In genomic region chr17:72353502-72353901, GRCh38 we compare ENCODE assay signal across 19 cellular contexts.
DNase-seq lines count a peak whose midpoint lies in the region; ATAC-seq, FAIRE-seq and TF ChIP-seq lines count a peak whose summit lies in the region.
"Had no signal": no experiment of that assay in that cellular context is flagged by ENCODE, and none has a peak within 500 bp of the region (broad histone marks: within the 10 kb centered on the region; RNA-seq: fewer than 3 reads in every experiment).

No MANE protein-coding gene starts in this region.

- no peak overlapping the region for H3K4me3 Mint-ChIP-seq in astrocyte (ENCODE audit: unreplicated experiment)
- H3K4me3 Mint-ChIP-seq in mesothelial cell of epicardium, result no peak overlapping the region
- no peak overlapping the region for H3K4me3 Mint-ChIP-seq in activated CD8-positive, alpha-beta T cell treated with anti-CD3 and anti-CD28 coated beads for 36 hours
- H3K4me3 Mint-ChIP-seq: CD14-positive monocyte had no signal

- peaks cover 19% of the 10 kb centered on the region for H3K27me3 Mint-ChIP-seq in astrocyte (ENCODE audit: low read depth, unreplicated experiment)
- no peaks in the 10 kb centered on the region for H3K27me3 Mint-ChIP-seq in mesothelial cell of epicardium (ENCODE audit: low read depth)
- peaks cover 2% of the 10 kb centered on the region for H3K27me3 Mint-ChIP-seq in activated CD8-positive, alpha-beta T cell treated with anti-CD3 and anti-CD28 coated beads for 36 hours

- CTCF ChIA-PET in activated CD8-positive, alpha-beta T cell treated with anti-CD3 and anti-CD28 coated beads for 36 hours (lab: Charles Lee), result no interaction called here

- H3K36me3 Mint-ChIP-seq in astrocyte (ENCODE audit: low read depth, unreplicated experiment) (peaks cover 5% of the 10 kb centered on the region), mesothelial cell of epicardium (peaks cover 2% of the 10 kb centered on the region)
- no peaks in the 10 kb centered on the region for H3K36me3 Mint-ChIP-seq in activated CD8-positive, alpha-beta T cell treated with anti-CD3 and anti-CD28 coated beads for 36 hours (ENCODE audit: low read depth)
- H3K36me3 Mint-ChIP-seq: CD14-positive monocyte had no signal

- FAIRE-seq in astrocyte (lab: Jason Lieb, UNC), result no peak
- FAIRE-seq: A204.1, GM19239, H54 had no signal

- peaks cover 6% of the 10 kb centered on the region for H3K9me3 ChIP-seq in astrocyte (ENCODE audit: insufficient read depth, low read depth, low read length)

- peaks cover 6% of the 10 kb centered on the region for H3K4me1 Mint-ChIP-seq in astrocyte (ENCODE audit: low read depth, unreplicated experiment)
- peaks cover 54% of the 10 kb centered on the region for H3K4me1 Mint-ChIP-seq in mesothelial cell of epicardium
- H3K4me1 Mint-ChIP-seq in activated CD8-positive, alpha-beta T cell treated with anti-CD3 and anti-CD28 coated beads for 36 hours (ENCODE audit: low read depth), result no peaks in the 10 kb centered on the region
- H3K4me1 Mint-ChIP-seq: CD14-positive monocyte had no signal

- no peak overlapping the region for H3K27ac ChIP-seq in astrocyte (ENCODE audit: low read depth, low read length)
- H3K27ac ChIP-seq: KMS-11 had no signal

- H3K79me2 ChIP-seq in astrocyte (ENCODE audit: insufficient read depth, low read length), result no peaks in the 10 kb centered on the region

- peak; percentile 48 for DNase-seq in Ammon's horn (ENCODE audit: low spot score)
- DNase-seq in NCI-H69 (lab: John Stamatoyannopoulos, UW), result peak; percentile 49
- DNase-seq in astrocyte (ENCODE audit: low read depth), result peak; percentile 73
- DNase-seq in mesothelial cell of epicardium (ENCODE audit: low spot score in 2 of 2, unreplicated experiment in 2 of 2), result no peak
- no peak for DNase-seq in NCI-H82 treated with DMSO at 0.1 percent for 48 hours (lab: John Stamatoyannopoulos, UW; ENCODE audit: unreplicated experiment)
- no peak for DNase-seq in activated CD8-positive, alpha-beta T cell treated with anti-CD3 and anti-CD28 coated beads for 36 hours
- DNase-seq: COR-L47, GDM1, NCI-H1092, NCI-H187 treated with DMSO at 0.1 percent for 48 hours, NCI-H2171, NCI-H446 treated with DMSO at 0.1 percent for 48 hours had no signal

- peaks cover 13% of the 10 kb centered on the region for H3K4me1 ChIP-seq in astrocyte (ENCODE audit: insufficient read depth, low read length)

- POLR2A ChIA-PET in activated CD8-positive, alpha-beta T cell treated with anti-CD3 and anti-CD28 coated beads for 36 hours (lab: Charles Lee), result no interaction called here

- H3K4me3 ChIP-seq in astrocyte (ENCODE audit: insufficient read depth, low read depth, low read length), result peak overlapping the region; percentile 6

- no peak for ATAC-seq in activated CD8-positive, alpha-beta T cell treated with anti-CD3 and anti-CD28 coated beads for 36 hours
- ATAC-seq in GM19324 (IDR thresholded peaks at IDR 0.05; ENCODE audit: low FRiP score, unreplicated experiment), result no peak
- ATAC-seq in HG03439 (IDR thresholded peaks at IDR 0.05; ENCODE audit: unreplicated experiment), result no peak

- H3K27ac Mint-ChIP-seq in astrocyte (ENCODE audit: unreplicated experiment), result no peak overlapping the region
- peak overlapping the region; percentile 52 for H3K27ac Mint-ChIP-seq in mesothelial cell of epicardium
- no peak overlapping the region for H3K27ac Mint-ChIP-seq in activated CD8-positive, alpha-beta T cell treated with anti-CD3 and anti-CD28 coated beads for 36 hours
- H3K27ac Mint-ChIP-seq: CD14-positive monocyte had no signal

- no peak overlapping the region for H2AFZ ChIP-seq in astrocyte (ENCODE audit: low read depth, low read length)

- H3K27me3 ChIP-seq in astrocyte (ENCODE audit: insufficient read depth, low read length), result no peaks in the 10 kb centered on the region

- H4K20me1 ChIP-seq in astrocyte (ENCODE audit: insufficient read depth, low read length), result no peaks in the 10 kb centered on the region

- H3K4me2 ChIP-seq in astrocyte (ENCODE audit: low read length), result peak overlapping the region; percentile 58
- H3K4me2 ChIP-seq: KMS-11 had no signal

- no peak for TF ChIP-seq CTCF in astrocyte (IDR thresholded peaks at IDR 0.05; ENCODE audit: insufficient read depth, low read depth, low read length)
- no peak for TF ChIP-seq CTCF in mesothelial cell of epicardium (IDR thresholded peaks at IDR 0.05; ENCODE audit: unreplicated experiment)
- TF ChIP-seq CTCF in activated CD8-positive, alpha-beta T cell treated with anti-CD3 and anti-CD28 coated beads for 36 hours (IDR thresholded peaks at IDR 0.05), result no peak

- no peaks in the 10 kb centered on the region for H3K36me3 ChIP-seq in astrocyte (ENCODE audit: insufficient read depth, low read length)

- intact Hi-C loops in activated CD8-positive, alpha-beta T cell treated with anti-CD3 and anti-CD28 coated beads for 36 hours (cut with micrococcal nuclease), result no loop called here

- no peak overlapping the region for H3K9ac ChIP-seq in astrocyte (ENCODE audit: low read length)
- H3K9ac ChIP-seq: KMS-11 had no signal

- H3K9me3 Mint-ChIP-seq in astrocyte (ENCODE audit: unreplicated experiment), result peaks cover 17% of the 10 kb centered on the region
- peaks cover 7% of the 10 kb centered on the region for H3K9me3 Mint-ChIP-seq in mesothelial cell of epicardium
- H3K9me3 Mint-ChIP-seq in activated CD8-positive, alpha-beta T cell treated with anti-CD3 and anti-CD28 coated beads for 36 hours, result peaks cover 5% of the 10 kb centered on the region

Comparison
In these comparisons a context has a peak if more than half of its experiments do, and no peak if none do; other contexts are left out.
1. DNase-seq: peak in Ammon's horn (single experiment), NCI-H69 (single experiment) and astrocyte (single experiment); none in mesothelial cell of epicardium (0 of 2), NCI-H82 treated with DMSO at 0.1 percent for 48 hours (single experiment) and activated CD8-positive, alpha-beta T cell treated with anti-CD3 and anti-CD28 coated beads for 36 hours (single experiment).